8 cellular contexts compared by ENCODE assay signal in the genomic region with DNA sequence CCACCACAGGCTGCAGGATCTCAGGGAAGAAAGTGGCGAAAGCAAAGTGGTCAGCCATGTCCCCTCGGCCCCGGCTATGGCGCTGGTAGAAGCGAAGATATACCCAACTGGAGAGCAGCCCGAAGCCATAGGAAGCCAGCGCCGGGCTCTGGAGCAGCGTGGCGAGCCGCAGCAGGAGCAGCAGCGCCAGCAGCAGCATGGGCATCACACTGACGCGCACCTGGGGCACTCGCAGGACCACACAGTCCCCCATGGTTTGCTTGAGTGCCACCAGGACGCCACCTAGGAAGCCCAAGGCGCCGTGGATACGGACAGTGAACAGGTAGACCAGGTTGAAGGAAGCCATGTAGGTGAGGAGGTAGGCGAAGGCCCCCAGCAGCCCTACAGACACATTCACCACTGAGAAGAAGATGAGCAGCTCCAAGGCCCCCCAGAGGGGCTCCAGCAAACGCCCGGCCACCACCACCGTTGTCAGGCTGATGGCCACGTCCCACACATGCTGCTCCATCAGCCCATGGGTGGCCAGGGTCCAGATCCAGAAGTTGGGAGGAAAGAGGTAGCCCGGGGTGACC. TPM values are rescaled to one million over a fixed set of nuclear protein-coding genes. Genes with fewer than 3 reads are reported as not detected.
DNase-seq lines count a peak whose midpoint lies in the region; ATAC-seq, FAIRE-seq and TF ChIP-seq lines count a peak whose summit lies in the region.

No MANE protein-coding gene starts in this region.

- dilution Hi-C loops in keratinocyte (cut with MboI; ENCODE audit: extremely low pct_ligation_motif_present, low sequenced_read_pairs) = no loop called here

- no peak for FAIRE-seq in keratinocyte (lab: Jason Lieb, UNC)

- H3K9me3 Mint-ChIP-seq in activated naive CD4-positive, alpha-beta T cell treated with anti-CD3 and anti-CD28 coated beads, Interleukin-2, amount 50 U/mL, for 72 hours = no peaks in the 10 kb centered on the region

- peaks cover 47% of the 10 kb centered on the region for H3K79me2 ChIP-seq in keratinocyte (ENCODE audit: control insufficient read depth, insufficient read depth, low read length)

- H4K20me1 ChIP-seq in keratinocyte (ENCODE audit: control insufficient read depth, extremely low read depth, insufficient read depth, low read length) = peaks cover 6% of the 10 kb centered on the region

- H3K36me3 ChIP-seq in keratinocyte (ENCODE audit: control insufficient read depth in 2 of 2, extremely low read depth in 1 of 2, insufficient read depth in 2 of 2, low read length in 2 of 2) = peaks cover 20 to 24% of the 10 kb centered on the region in 2 experiments

- peak overlapping the region; percentile 78 to 88 (median 86) for H3K4me3 ChIP-seq in keratinocyte (ENCODE audit: control insufficient read depth in 2 of 3, extremely low read depth in 1 of 3, insufficient read depth in 2 of 3, low read depth in 1 of 3, low read length in 3 of 3)

- no peaks in the 10 kb centered on the region for H3K27me3 ChIP-seq in keratinocyte (ENCODE audit: control insufficient read depth, extremely low read depth, insufficient read depth, low read length)

- H3K27ac Mint-ChIP-seq in activated naive CD4-positive, alpha-beta T cell treated with anti-CD3 and anti-CD28 coated beads, Interleukin-2, amount 50 U/mL, for 72 hours = peak overlapping the region; percentile 92 to 99

- H3K27ac ChIP-seq in keratinocyte (ENCODE audit: control insufficient read depth, insufficient read depth, low read length) = peak overlapping the region; percentile 85
- H3K27ac ChIP-seq in substantia nigra (ENCODE audit: low read depth, low read length, poor library complexity, severe bottlenecking) = peak overlapping the region; percentile 93

- H3K4me2 ChIP-seq in keratinocyte (ENCODE audit: control insufficient read depth, extremely low read depth, insufficient read depth, low read depth, low read length) = peak overlapping the region; percentile 88

- H2AFZ ChIP-seq in keratinocyte (ENCODE audit: control insufficient read depth, low read length) = no peak overlapping the region

- DNase-seq in NCI-H748 (lab: John Stamatoyannopoulos, UW; ENCODE audit: unreplicated experiment) (peak; percentile 16), NCI-H748 treated with DMSO at 0.1 percent for 48 hours (lab: John Stamatoyannopoulos, UW) (no peak), keratinocyte (ENCODE audit: low read depth, low spot score) (no peak), substantia nigra (lab: John Stamatoyannopoulos, UW) (no peak), 8988T (no peak)
- no peak for DNase-seq in activated naive CD4-positive, alpha-beta T cell treated with anti-CD3 and anti-CD28 coated beads, Interleukin-2, amount 50 U/mL, for 72 hours (ENCODE audit: low spot score in 2 of 2)

- H3K9me1 ChIP-seq in keratinocyte (ENCODE audit: control insufficient read depth, extremely low read depth, insufficient read depth, low read length) = peaks cover 2% of the 10 kb centered on the region

- H3K9ac ChIP-seq in keratinocyte (ENCODE audit: control insufficient read depth, extremely low read depth, insufficient read depth, low read length) = peak overlapping the region; percentile 93

- H3K36me3 Mint-ChIP-seq in activated naive CD4-positive, alpha-beta T cell treated with anti-CD3 and anti-CD28 coated beads, Interleukin-2, amount 50 U/mL, for 72 hours = peaks cover 12 to 17% of the 10 kb centered on the region in 2 donors

- TF ChIP-seq CTCF in keratinocyte (optimal IDR thresholded peaks at IDR 0.05 in 1 of 3, IDR thresholded peaks at IDR 0.05 in 1 of 3, conservative IDR thresholded peaks at IDR 0.05 in 1 of 3; ENCODE audit: extremely low read depth in 1 of 3, insufficient read depth in 2 of 3, low read length in 3 of 3) = no peak

- H3K9me3 ChIP-seq in keratinocyte (ENCODE audit: control insufficient read depth, low read depth, low read length) = no peaks in the 10 kb centered on the region

- no peak for ATAC-seq in activated naive CD4-positive, alpha-beta T cell treated with anti-CD3 and anti-CD28 coated beads, Interleukin-2, amount 50 U/mL, for 72 hours
- no peak for ATAC-seq in GM21576 (IDR thresholded peaks at IDR 0.05; ENCODE audit: unreplicated experiment)
- no peak for ATAC-seq in activated CD4-positive, CD25-positive, alpha-beta regulatory T cell treated with anti-CD3 and anti-CD28 coated beads, Interleukin-2, amount 50 U/mL, for 24 hours

- H3K4me1 ChIP-seq in keratinocyte (ENCODE audit: control insufficient read depth, extremely low read depth, insufficient read depth, low read length) = peaks cover 28% of the 10 kb centered on the region

RNA-seq across cellular contexts. Expression of a gene that starts 0.9 kb away (rescaled TPM):
- total RNA-seq in activated naive CD4-positive, alpha-beta T cell treated with anti-CD3 and anti-CD28 coated beads, Interleukin-2, amount 50 U/mL, for 72 hours = 10 to 100 TPM; 10.9 to 15.1 TPM
- 22.4 to 43.8 TPM (median 31.6 TPM) in 3 replicates for polyA plus RNA-seq in keratinocyte
- 5.2 TPM for polyA plus RNA-seq in keratinocyte (2011; ENCODE audit: low read depth)
- polyA plus RNA-seq in keratinocyte (2011; cell fraction: cytosol; rRNA removed) = 14.3 and 28.3 TPM in 2 replicates
- 46.7 and 62.8 TPM in 2 replicates for polyA plus RNA-seq in keratinocyte (2011; cell fraction: nucleus; rRNA removed)
- 31.4 and 35.0 TPM in 2 replicates for polyA plus RNA-seq in keratinocyte (2012; ENCODE audit: low replicate concordance)
- 25.1 to 46.2 TPM (median 43.2 TPM) in 3 replicates for polyA minus RNA-seq in keratinocyte
- polyA minus RNA-seq in keratinocyte (2011; cell fraction: cytosol; rRNA and poly(A)+ RNA removed) = 50.3 TPM
- polyA minus RNA-seq in keratinocyte (2011; cell fraction: nucleus; rRNA and poly(A)+ RNA removed) = 46.2 and 47.4 TPM in 2 replicates

RNA-seq across cellular contexts. Expression of a gene that starts 7.8 kb away (rescaled TPM):
- 10 to 100 TPM; 18.1 to 34.3 TPM for total RNA-seq in activated naive CD4-positive, alpha-beta T cell treated with anti-CD3 and anti-CD28 coated beads, Interleukin-2, amount 50 U/mL, for 72 hours
- 12.3 to 19.9 TPM (median 17.6 TPM) in 3 replicates for polyA plus RNA-seq in keratinocyte
- polyA plus RNA-seq in keratinocyte (2011; ENCODE audit: low read depth) = 1.2 TPM
- 9.7 and 15.3 TPM in 2 replicates for polyA plus RNA-seq in keratinocyte (2011; cell fraction: cytosol; rRNA removed)
- 28.8 and 29.5 TPM in 2 replicates for polyA plus RNA-seq in keratinocyte (2011; cell fraction: nucleus; rRNA removed)
- 8.5 and 17.4 TPM in 2 replicates for polyA plus RNA-seq in keratinocyte (2012; ENCODE audit: low replicate concordance)
- polyA minus RNA-seq in keratinocyte = 13.1 to 28.8 TPM (median 13.5 TPM) in 3 replicates
- 12.7 TPM for polyA minus RNA-seq in keratinocyte (2011; cell fraction: cytosol; rRNA and poly(A)+ RNA removed)
- polyA minus RNA-seq in keratinocyte (2011; cell fraction: nucleus; rRNA and poly(A)+ RNA removed) = 10.0 and 13.3 TPM in 2 replicates

RNA-seq across cellular contexts. Expression of a gene that starts 7.9 kb away (rescaled TPM):
- total RNA-seq in activated naive CD4-positive, alpha-beta T cell treated with anti-CD3 and anti-CD28 coated beads, Interleukin-2, amount 50 U/mL, for 72 hours = 10 to 100 TPM; 42.3 to 50.7 TPM
- 20.6 to 30.1 TPM (median 23.3 TPM) in 3 replicates for polyA plus RNA-seq in keratinocyte
- polyA plus RNA-seq in keratinocyte (2011; ENCODE audit: low read depth) = 5.1 TPM
- polyA plus RNA-seq in keratinocyte (2011; cell fraction: cytosol; rRNA removed) = 16.0 and 16.8 TPM in 2 replicates
- polyA plus RNA-seq in keratinocyte (2011; cell fraction: nucleus; rRNA removed) = 29.4 and 32.2 TPM in 2 replicates
- polyA plus RNA-seq in keratinocyte (2012; ENCODE audit: low replicate concordance) = 13.9 and 15.4 TPM in 2 replicates
- 23.5 to 27.6 TPM (median 27.2 TPM) in 3 replicates for polyA minus RNA-seq in keratinocyte
- polyA minus RNA-seq in keratinocyte (2011; cell fraction: cytosol; rRNA and poly(A)+ RNA removed) = 14.0 TPM
- 8.4 and 10.2 TPM in 2 replicates for polyA minus RNA-seq in keratinocyte (2011; cell fraction: nucleus; rRNA and poly(A)+ RNA removed)

RNA-seq across cellular contexts. Expression of a gene that starts 12.9 kb away (rescaled TPM):
- total RNA-seq in activated naive CD4-positive, alpha-beta T cell treated with anti-CD3 and anti-CD28 coated beads, Interleukin-2, amount 50 U/mL, for 72 hours = 1 to 10 TPM; 1.9 to 4.1 TPM
- 0.10 to 0.21 TPM (median 0.15 TPM) in 3 replicates for polyA plus RNA-seq in keratinocyte
- not detected for polyA plus RNA-seq in keratinocyte (2011; ENCODE audit: low read depth)
- polyA plus RNA-seq in keratinocyte (2011; cell fraction: cytosol; rRNA removed) = 0.05 and 0.19 TPM in 2 replicates
- 0.40 and 0.41 TPM in 2 replicates for polyA plus RNA-seq in keratinocyte (2011; cell fraction: nucleus; rRNA removed)
- 0.16 and 0.48 TPM in 2 replicates for polyA plus RNA-seq in keratinocyte (2012; ENCODE audit: low replicate concordance)
- polyA minus RNA-seq in keratinocyte = not detected in 3 replicates
- polyA minus RNA-seq in keratinocyte (2011; cell fraction: cytosol; rRNA and poly(A)+ RNA removed) = not detected
- polyA minus RNA-seq in keratinocyte (2011; cell fraction: nucleus; rRNA and poly(A)+ RNA removed) = not detected in 2 replicates

RNA-seq across cellular contexts. Expression of a gene that starts 17.8 kb away (rescaled TPM):
- total RNA-seq in activated naive CD4-positive, alpha-beta T cell treated with anti-CD3 and anti-CD28 coated beads, Interleukin-2, amount 50 U/mL, for 72 hours = 10 to 100 TPM; 68.3 to 83.1 TPM
- polyA plus RNA-seq in keratinocyte = 28.5 to 42.5 TPM (median 30.7 TPM) in 3 replicates
- 17.7 TPM for polyA plus RNA-seq in keratinocyte (2011; ENCODE audit: low read depth)
- polyA plus RNA-seq in keratinocyte (2011; cell fraction: cytosol; rRNA removed) = 22.6 and 33.6 TPM in 2 replicates
- 38.7 and 45.7 TPM in 2 replicates for polyA plus RNA-seq in keratinocyte (2011; cell fraction: nucleus; rRNA removed)
- 24.4 and 28.4 TPM in 2 replicates for polyA plus RNA-seq in keratinocyte (2012; ENCODE audit: low replicate concordance)
- polyA minus RNA-seq in keratinocyte = 9.5 to 13.8 TPM (median 10.2 TPM) in 3 replicates
- 20.3 TPM for polyA minus RNA-seq in keratinocyte (2011; cell fraction: cytosol; rRNA and poly(A)+ RNA removed)
- polyA minus RNA-seq in keratinocyte (2011; cell fraction: nucleus; rRNA and poly(A)+ RNA removed) = 13.5 and 16.1 TPM in 2 replicates
